ENCODE assay signal across 30 cellular contexts in the genomic region with DNA sequence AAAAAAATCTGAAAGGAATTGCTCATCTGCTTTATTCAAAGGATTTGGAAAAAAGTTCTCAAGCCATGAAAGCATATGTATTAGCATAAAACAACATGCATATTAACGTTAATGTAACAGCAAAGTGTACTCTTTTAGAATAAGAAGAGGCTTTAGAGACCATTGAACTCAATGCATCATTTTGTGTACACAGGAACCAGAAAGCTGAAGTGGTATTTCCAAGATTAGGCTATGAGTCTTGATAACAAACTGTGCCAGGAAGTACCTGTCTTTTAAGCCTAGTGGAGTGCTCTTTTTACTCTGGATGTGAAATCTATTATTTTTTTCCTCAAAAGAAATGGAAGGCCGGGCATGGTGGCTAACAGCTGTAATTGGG.
"Had no signal": no experiment of that assay in that cellular context is flagged by ENCODE, and none has a peak within 500 bp of the region (broad histone marks: within the 10 kb centered on the region; RNA-seq: fewer than 3 reads in every experiment).

No MANE protein-coding gene starts in this region.

- H3K27ac Mint-ChIP-seq: activated B cell treated with CpG ODN at 0.5 μM for 24 hours; activated CD4-positive, alpha-beta memory T cell treated with anti-CD3 and anti-CD28 coated beads for 36 hours; activated CD4-positive, alpha-beta T cell treated with anti-CD3 and anti-CD28 coated beads, Interleukin-2, amount 10 ng/mL, durations not matched to agents 7 days and 5 days; activated naive CD4-positive, alpha-beta T cell treated with anti-CD3 and anti-CD28 coated beads, Interleukin-2, amount 10 ng/mL, durations not matched to agents 7 days and 5 days; activated naive CD8-positive, alpha-beta T cell treated with anti-CD3 and anti-CD28 coated beads for 36 hours; activated T-cell treated with anti-CD3 and anti-CD28 coated beads, Interleukin-2, amount 50 U/mL, for 72 hours; activated T-helper 2 cell treated with anti-CD3 and anti-CD28 coated beads, Interferon-gamma antibody, Interleukin-2, Interleukin-4, amounts not matched to agents 10 μg/mL and 5 μg/mL and 100 μg/mL, durations not matched to agents 14 hours and 24 hours and 36 hours; T-cell had no signal

- H3K36me3 ChIP-seq: MG63 had no signal

- H3K9me3 Mint-ChIP-seq: activated B cell treated with CpG ODN at 0.5 μM for 24 hours; activated CD4-positive, alpha-beta memory T cell treated with anti-CD3 and anti-CD28 coated beads for 36 hours; activated CD4-positive, alpha-beta T cell treated with anti-CD3 and anti-CD28 coated beads, Interleukin-2, amount 10 ng/mL, durations not matched to agents 7 days and 5 days; activated naive CD4-positive, alpha-beta T cell treated with anti-CD3 and anti-CD28 coated beads, Interleukin-2, amount 10 ng/mL, durations not matched to agents 7 days and 5 days; activated naive CD8-positive, alpha-beta T cell treated with anti-CD3 and anti-CD28 coated beads for 36 hours; activated T-cell treated with anti-CD3 and anti-CD28 coated beads, Interleukin-2, amount 50 U/mL, for 72 hours; activated T-helper 2 cell treated with anti-CD3 and anti-CD28 coated beads, Interferon-gamma antibody, Interleukin-2, Interleukin-4, amounts not matched to agents 10 μg/mL and 5 μg/mL and 100 μg/mL, durations not matched to agents 14 hours and 24 hours and 36 hours; T-cell had no signal

- H3K4me3 Mint-ChIP-seq: activated B cell treated with CpG ODN at 0.5 μM for 24 hours; activated CD4-positive, alpha-beta memory T cell treated with anti-CD3 and anti-CD28 coated beads for 36 hours; activated CD4-positive, alpha-beta T cell treated with anti-CD3 and anti-CD28 coated beads, Interleukin-2, amount 10 ng/mL, durations not matched to agents 7 days and 5 days; activated naive CD4-positive, alpha-beta T cell treated with anti-CD3 and anti-CD28 coated beads, Interleukin-2, amount 10 ng/mL, durations not matched to agents 7 days and 5 days; activated naive CD8-positive, alpha-beta T cell treated with anti-CD3 and anti-CD28 coated beads for 36 hours; activated T-cell treated with anti-CD3 and anti-CD28 coated beads, Interleukin-2, amount 50 U/mL, for 72 hours; T-cell had no signal

- H3K27me3 ChIP-seq: MG63 had no signal

- H3K4me1 Mint-ChIP-seq: activated B cell treated with CpG ODN at 0.5 μM for 24 hours; activated CD4-positive, alpha-beta T cell treated with anti-CD3 and anti-CD28 coated beads, Interleukin-2, amount 10 ng/mL, durations not matched to agents 7 days and 5 days; activated naive CD4-positive, alpha-beta T cell treated with anti-CD3 and anti-CD28 coated beads, Interleukin-2, amount 10 ng/mL, durations not matched to agents 7 days and 5 days; activated naive CD8-positive, alpha-beta T cell treated with anti-CD3 and anti-CD28 coated beads for 36 hours; T-cell had no signal

- H3K27ac ChIP-seq: SK-N-MC had no signal

- ATAC-seq: activated T-cell treated with anti-CD3 and anti-CD28 coated beads, Interleukin-2, amount 50 U/mL, for 72 hours; Panc1; Right ventricle myocardium inferior; T-cell had no signal

- H3K36me3 Mint-ChIP-seq: activated CD4-positive, alpha-beta memory T cell treated with anti-CD3 and anti-CD28 coated beads for 36 hours; activated naive CD4-positive, alpha-beta T cell treated with anti-CD3 and anti-CD28 coated beads, Interleukin-2, amount 10 ng/mL, durations not matched to agents 7 days and 5 days; activated naive CD8-positive, alpha-beta T cell treated with anti-CD3 and anti-CD28 coated beads for 36 hours; T-cell had no signal

- H3K4me3 ChIP-seq: MG63, SK-N-MC had no signal

- DNase-seq: activated B cell treated with CpG ODN at 0.5 μM for 24 hours; activated CD4-positive, alpha-beta memory T cell treated with anti-CD3 and anti-CD28 coated beads for 36 hours; activated CD4-positive, alpha-beta T cell treated with anti-CD3 and anti-CD28 coated beads for 1 hour; activated CD4-positive, alpha-beta T cell treated with anti-CD3 and anti-CD28 coated beads, Interleukin-2, amount 10 ng/mL, durations not matched to agents 7 days and 5 days; activated CD8-positive, alpha-beta memory T cell treated with anti-CD3 and anti-CD28 coated beads for 24 hours; activated gamma-delta T cell treated with Interleukin-2 at 50 U/mL for 16 hours; activated naive CD4-positive, alpha-beta T cell treated with anti-CD3 and anti-CD28 coated beads, Interleukin-2, amount 10 ng/mL, durations not matched to agents 7 days and 5 days; activated naive CD8-positive, alpha-beta T cell treated with anti-CD3 and anti-CD28 coated beads for 36 hours; activated T-cell treated with anti-CD3 and anti-CD28 coated beads, Interleukin-2, amount 50 U/mL, for 72 hours; caudate nucleus; MG63; MV-4-11; NCI-H1092 treated with DMSO at 0.1 percent for 48 hours; NCI-H1417 treated with DMSO at 0.1 percent for 48 hours; NCI-H1694; NCI-H2081; NCI-H2171 treated with DMSO at 0.1 percent for 48 hours; NCI-H345; NCI-H510A treated with DMSO at 0.1 percent for 48 hours; NCI-H69; NK-92 treated with Interleukin-12 subunit alpha and Interleukin-12 subunit beta, amount 100 ng/mL, for 24 hours; OCI-M1; RPMI8226; T-cell; T-helper 2 cell; T1000 had no signal

- H3K27me3 Mint-ChIP-seq: activated B cell treated with CpG ODN at 0.5 μM for 24 hours; activated CD4-positive, alpha-beta memory T cell treated with anti-CD3 and anti-CD28 coated beads for 36 hours; activated CD4-positive, alpha-beta T cell treated with anti-CD3 and anti-CD28 coated beads, Interleukin-2, amount 10 ng/mL, durations not matched to agents 7 days and 5 days; activated naive CD4-positive, alpha-beta T cell treated with anti-CD3 and anti-CD28 coated beads, Interleukin-2, amount 10 ng/mL, durations not matched to agents 7 days and 5 days; activated naive CD8-positive, alpha-beta T cell treated with anti-CD3 and anti-CD28 coated beads for 36 hours; T-cell had no signal

- H3K9me3 ChIP-seq: MG63 had no signal
